37 cellular contexts compared by ENCODE assay signal in genomic region chr4:24001486-24001885, GRCh38.
"Had no signal": no experiment of that assay in that cellular context is flagged by ENCODE, and none has a peak within 500 bp of the region (broad histone marks: within the 10 kb centered on the region; RNA-seq: fewer than 3 reads in every experiment).

No MANE protein-coding gene starts in this region.

- DNase-seq: activated CD4-positive, alpha-beta memory T cell treated with anti-CD3 and anti-CD28 coated beads, Interleukin-2, amount 10 ng/mL, durations not matched to agents 7 days and 5 days; activated CD4-positive, alpha-beta T cell treated with anti-CD3 and anti-CD28 coated beads for 1 hour; activated CD4-positive, alpha-beta T cell treated with anti-CD3 and anti-CD28 coated beads for 48 hours; activated CD4-positive, CD25-positive, alpha-beta regulatory T cell; activated CD8-positive, alpha-beta memory T cell treated with anti-CD3 and anti-CD28 coated beads for 24 hours; activated CD8-positive, alpha-beta memory T cell treated with anti-CD3 and anti-CD28 coated beads, Interleukin-2, amount 10 ng/mL, durations not matched to agents 7 days and 5 days; activated CD8-positive, alpha-beta memory T cell treated with anti-CD3 and anti-CD28 coated beads, Interleukin-2, amount 50 U/mL, for 48 hours; activated effector memory CD4-positive, alpha-beta T cell treated with Interleukin-2 at 50 U/mL for 16 hours; activated naive CD4-positive, alpha-beta T cell treated with anti-CD3 and anti-CD28 coated beads, Interleukin-2, amount 10 ng/mL, durations not matched to agents 7 days and 5 days; activated naive CD8-positive, alpha-beta T cell treated with anti-CD3 and anti-CD28 coated beads, Interleukin-2, amount 50 U/mL, for 24 hours; activated T-cell treated with anti-CD3 and anti-CD28 coated beads, Interleukin-2, amount 50 U/mL, for 48 hours; aorta; MM.1S; MV-4-11; NCI-H1092; NCI-H146; NCI-H187; NCI-H2029 treated with DMSO at 0.1 percent for 48 hours; NCI-H2171 treated with DMSO at 0.1 percent for 48 hours; NCI-H226; NCI-H446 treated with DMSO at 0.1 percent for 48 hours; NCI-H526; NCI-H774; NK-92 treated with Interleukin-12 subunit alpha and Interleukin-12 subunit beta, amount 100 ng/mL, for 24 hours; PC-9; SIG-M5; SW 1271; T-helper 1 cell; T-helper 2 cell; T-helper 9 cell; WERI-Rb-1 had no signal

- H3K9me3 Mint-ChIP-seq: activated naive CD4-positive, alpha-beta T cell treated with anti-CD3 and anti-CD28 coated beads, Interleukin-2, amount 10 ng/mL, durations not matched to agents 7 days and 5 days; activated naive CD8-positive, alpha-beta T cell treated with anti-CD3 and anti-CD28 coated beads, Interleukin-2, amount 50 U/mL, for 24 hours had no signal

- H3K27ac ChIP-seq: cardiac muscle cell, KMS-11, PC-9, RWPE1, WERI-Rb-1 had no signal

- H3K27ac Mint-ChIP-seq: activated CD4-positive, alpha-beta memory T cell treated with anti-CD3 and anti-CD28 coated beads, Interleukin-2, amount 10 ng/mL, durations not matched to agents 7 days and 5 days; activated CD8-positive, alpha-beta memory T cell treated with anti-CD3 and anti-CD28 coated beads, Interleukin-2, amount 10 ng/mL, durations not matched to agents 7 days and 5 days; activated naive CD4-positive, alpha-beta T cell treated with anti-CD3 and anti-CD28 coated beads, Interleukin-2, amount 10 ng/mL, durations not matched to agents 7 days and 5 days; activated naive CD8-positive, alpha-beta T cell; activated naive CD8-positive, alpha-beta T cell treated with anti-CD3 and anti-CD28 coated beads, Interleukin-2, amount 50 U/mL, for 24 hours had no signal

- H3K4me2 ChIP-seq: KMS-11, PC-9 had no signal

- H3K4me3 ChIP-seq: cardiac muscle cell, PC-9 had no signal

- H2AFZ ChIP-seq: PC-9 had no signal

- H3K4me3 Mint-ChIP-seq: activated CD4-positive, alpha-beta memory T cell treated with anti-CD3 and anti-CD28 coated beads, Interleukin-2, amount 10 ng/mL, durations not matched to agents 7 days and 5 days; activated CD8-positive, alpha-beta memory T cell treated with anti-CD3 and anti-CD28 coated beads, Interleukin-2, amount 10 ng/mL, durations not matched to agents 7 days and 5 days; activated naive CD4-positive, alpha-beta T cell treated with anti-CD3 and anti-CD28 coated beads, Interleukin-2, amount 10 ng/mL, durations not matched to agents 7 days and 5 days; activated naive CD8-positive, alpha-beta T cell; activated naive CD8-positive, alpha-beta T cell treated with anti-CD3 and anti-CD28 coated beads, Interleukin-2, amount 50 U/mL, for 24 hours; central memory CD8-positive, alpha-beta T cell had no signal

- ATAC-seq: activated CD8-positive, alpha-beta memory T cell treated with anti-CD3 and anti-CD28 coated beads, Interleukin-2, amount 10 ng/mL, durations not matched to agents 7 days and 5 days; activated naive CD8-positive, alpha-beta T cell treated with anti-CD3 and anti-CD28 coated beads, Interleukin-2, amount 50 U/mL, for 24 hours; Right ventricle myocardium inferior had no signal

- H3K36me3 Mint-ChIP-seq: activated CD8-positive, alpha-beta memory T cell treated with anti-CD3 and anti-CD28 coated beads, Interleukin-2, amount 10 ng/mL, durations not matched to agents 7 days and 5 days; activated naive CD4-positive, alpha-beta T cell treated with anti-CD3 and anti-CD28 coated beads, Interleukin-2, amount 10 ng/mL, durations not matched to agents 7 days and 5 days; activated naive CD8-positive, alpha-beta T cell had no signal

- H3K27me3 Mint-ChIP-seq: activated CD4-positive, alpha-beta memory T cell treated with anti-CD3 and anti-CD28 coated beads, Interleukin-2, amount 10 ng/mL, durations not matched to agents 7 days and 5 days; activated CD8-positive, alpha-beta memory T cell treated with anti-CD3 and anti-CD28 coated beads, Interleukin-2, amount 10 ng/mL, durations not matched to agents 7 days and 5 days; activated naive CD4-positive, alpha-beta T cell treated with anti-CD3 and anti-CD28 coated beads, Interleukin-2, amount 10 ng/mL, durations not matched to agents 7 days and 5 days; activated naive CD8-positive, alpha-beta T cell; central memory CD8-positive, alpha-beta T cell had no signal

- H3K36me3 ChIP-seq: cardiac muscle cell, WERI-Rb-1 had no signal

- H3K27me3 ChIP-seq: cardiac muscle cell had no signal

- H3K4me1 Mint-ChIP-seq: activated CD4-positive, alpha-beta memory T cell treated with anti-CD3 and anti-CD28 coated beads, Interleukin-2, amount 10 ng/mL, durations not matched to agents 7 days and 5 days; activated CD8-positive, alpha-beta memory T cell treated with anti-CD3 and anti-CD28 coated beads, Interleukin-2, amount 10 ng/mL, durations not matched to agents 7 days and 5 days; activated naive CD4-positive, alpha-beta T cell treated with anti-CD3 and anti-CD28 coated beads, Interleukin-2, amount 10 ng/mL, durations not matched to agents 7 days and 5 days; activated naive CD8-positive, alpha-beta T cell treated with anti-CD3 and anti-CD28 coated beads, Interleukin-2, amount 50 U/mL, for 24 hours; central memory CD8-positive, alpha-beta T cell had no signal
